ENCODE assay signal across 8 cellular contexts in genomic region chr17:81666342-81667191, GRCh38. TPM values are rescaled to one million over a fixed set of nuclear protein-coding genes. Genes with fewer than 3 reads are reported as not detected.
A peak's percentile ranks its signal among the peaks of the same experiment; 100 is the strongest.
DNase-seq lines count a peak whose midpoint lies in the region; ATAC-seq and TF ChIP-seq lines count a peak whose summit lies in the region.

TSS of gene CCDC137 (plus strand) at chr17:81666737. CDS start at chr17:81666767, 30 bp downstream.
TSS of gene OXLD1 (minus strand) at chr17:81666605. CDS start at chr17:81666577, 28 bp downstream.

- ATAC-seq in activated T-helper 17 cell treated with anti-CD3 and anti-CD28 coated beads, Interleukin-2, amount 50 U/mL, for 72 hours (replicated peaks), result peak; percentile 92
- peak; percentile 91 to 99 (median 98) for ATAC-seq in natural killer cell

- H3K27me3 Mint-ChIP-seq in activated T-helper 17 cell treated with anti-CD3 and anti-CD28 coated beads, Interleukin-2, amount 50 U/mL, for 72 hours, result no peaks in the 10 kb centered on the region
- H3K27me3 Mint-ChIP-seq in natural killer cell (ENCODE audit: low read depth in 2 of 2), result no peaks in the 10 kb centered on the region

- DNase-seq in EL (peak; percentile 96), H4 (ENCODE audit: low spot score) (peak; percentile 94), LoVo (ENCODE audit: low spot score) (peak; percentile 95), RWPE1 (ENCODE audit: low spot score) (peak; percentile 95), fibroblast of peridontal ligament (ENCODE audit: extremely low read depth) (peak; percentile 93), natural killer cell (peak; percentile 92)
- DNase-seq in stimulated activated naive CD4-positive, alpha-beta T cell (lab: John Stamatoyannopoulos, UW), result peak; percentile 83 to 91 (median 88)

- peak within 1 kb of the TSS; percentile 96 for H3K27ac Mint-ChIP-seq in activated T-helper 17 cell treated with anti-CD3 and anti-CD28 coated beads, Interleukin-2, amount 50 U/mL, for 72 hours
- H3K27ac Mint-ChIP-seq in natural killer cell, result peak within 1 kb of the TSS; percentile 89 to 94

- H3K4me3 Mint-ChIP-seq in activated T-helper 17 cell treated with anti-CD3 and anti-CD28 coated beads, Interleukin-2, amount 50 U/mL, for 72 hours, result peak within 1 kb of the TSS; percentile 94
- H3K4me3 Mint-ChIP-seq in natural killer cell, result peak within 1 kb of the TSS; percentile 94

- POLR2A ChIA-PET in RWPE1 (lab: Yijun Ruan, JAX; ENCODE audit: low non-redundant PET), result interaction anchor here (0.6 to 1.6 kb wide), 4 partner anchors 10 to 191 kb away, joined by 3 to 5 read pairs (median 3); partner anchors contain the start of genes ARL16, HGS and PDE6G

- H3K4me1 Mint-ChIP-seq in activated T-helper 17 cell treated with anti-CD3 and anti-CD28 coated beads, Interleukin-2, amount 50 U/mL, for 72 hours, result peaks cover 12% of the 10 kb centered on the region
- peaks cover 15 to 23% of the 10 kb centered on the region in 2 donors for H3K4me1 Mint-ChIP-seq in natural killer cell

- no peaks in the 10 kb centered on the region for H3K9me3 Mint-ChIP-seq in activated T-helper 17 cell treated with anti-CD3 and anti-CD28 coated beads, Interleukin-2, amount 50 U/mL, for 72 hours
- H3K9me3 Mint-ChIP-seq in natural killer cell, result no peaks in the 10 kb centered on the region

- peak within 1 kb of the TSS; percentile 86 for H3K27ac ChIP-seq in RWPE1

- CTCF ChIA-PET in RWPE1 (lab: Yijun Ruan, JAX), result interaction anchor here (0.6 kb wide), 1 partner anchor 10 kb away, joined by 4 read pairs; no protein-coding TSS in a partner anchor

- no peak for TF ChIP-seq CTCF in RWPE1 (conservative IDR thresholded peaks at IDR 0.05; ENCODE audit: low read depth)
- no peak for TF ChIP-seq CTCF in natural killer cell (IDR thresholded peaks at IDR 0.05)

- peaks cover 69% of the 10 kb centered on the region for H3K36me3 Mint-ChIP-seq in activated T-helper 17 cell treated with anti-CD3 and anti-CD28 coated beads, Interleukin-2, amount 50 U/mL, for 72 hours (ENCODE audit: low read depth)
- no peaks in the 10 kb centered on the region for H3K36me3 Mint-ChIP-seq in natural killer cell

- intact Hi-C loops in natural killer cell (cut with micrococcal nuclease), result loop anchor here (5.0 kb wide), 1 partner anchor 36 kb away; the partner anchor contains the start of gene MRPL12

RNA-seq across cellular contexts. Expression of gene CCDC137, which starts in this region (rescaled TPM):
- 10.7 and 16.7 TPM in 2 replicates for total RNA-seq in H4 (2014; rRNA removed; shearing (Covaris generic))
- 10 to 100 TPM; 29.6 to 48.6 TPM for total RNA-seq in activated T-helper 17 cell treated with anti-CD3 and anti-CD28 coated beads, Interleukin-2, amount 50 U/mL, for 72 hours
- 10 to 100 TPM; 15.6 to 24.2 (median 22.1) TPM for total RNA-seq in natural killer cell

RNA-seq across cellular contexts. Expression of gene OXLD1, which starts in this region (rescaled TPM):
- 36.3 and 47.4 TPM in 2 replicates for total RNA-seq in H4 (2014; rRNA removed; shearing (Covaris generic))
- total RNA-seq in activated T-helper 17 cell treated with anti-CD3 and anti-CD28 coated beads, Interleukin-2, amount 50 U/mL, for 72 hours, result 10 to 100 TPM; 18.4 to 40.3 TPM
- total RNA-seq in natural killer cell, result 10 to 100 TPM; 29.9 to 35.0 (median 32.4) TPM

Comparison
In these comparisons a context has a peak if more than half of its experiments do, and no peak if none do; other contexts are left out.
1. Peak in every context shown above with its lines: DNase-seq, ATAC-seq and H3K27ac ChIP-seq.